ENCODE assay signal across 7 cellular contexts in the genomic region with DNA sequence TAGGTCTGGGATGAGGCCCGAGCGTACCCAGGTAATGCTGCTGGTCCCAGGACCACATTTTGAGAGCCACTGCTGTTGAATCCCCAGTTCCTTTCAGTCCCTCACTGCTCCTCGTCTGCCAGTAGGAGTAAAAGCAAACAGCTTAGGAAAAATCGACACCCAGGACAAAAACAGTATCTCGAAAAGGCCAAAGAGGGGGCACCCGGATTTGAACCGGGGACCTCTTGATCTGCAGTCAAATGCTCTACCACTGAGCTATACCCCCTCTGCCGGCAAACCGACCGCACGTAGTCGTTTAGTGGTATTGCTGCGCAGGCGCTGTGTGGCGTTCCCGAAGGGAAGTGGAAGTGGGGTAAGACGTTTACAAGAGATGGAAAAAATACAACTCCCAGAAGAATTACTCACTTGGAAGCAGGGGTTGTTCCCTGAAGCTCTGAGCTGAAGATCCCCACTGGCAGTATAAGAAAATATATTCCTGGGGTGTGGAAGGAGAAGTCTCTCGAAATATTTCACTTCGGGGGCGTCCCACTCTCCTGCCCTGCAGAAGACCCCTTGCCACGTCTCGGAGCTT. TPM values are rescaled to one million over a fixed set of nuclear protein-coding genes. Genes with fewer than 3 reads are reported as not detected.
DNase-seq lines count a peak whose midpoint lies in the region; ATAC-seq lines count a peak whose summit lies in the region.

No MANE protein-coding gene starts in this region.

- peaks cover 8% of the 10 kb centered on the region for H3K36me3 Mint-ChIP-seq in dendritic cell treated with granulocyte-macrophage colony-stimulating factor and Interleukin-4, amounts not matched to agents 40 ng/mL and 50 ng/mL, for 4 days (ENCODE audit: low read depth)

- H3K27ac Mint-ChIP-seq in dendritic cell treated with granulocyte-macrophage colony-stimulating factor and Interleukin-4, amounts not matched to agents 40 ng/mL and 50 ng/mL, for 4 days, result peak overlapping the region; percentile 86

- peak; percentile 83 for DNase-seq in NCI-H748 treated with DMSO at 0.1 percent for 48 hours (lab: John Stamatoyannopoulos, UW)
- peak; percentile 88 to 92 for DNase-seq in activated CD4-positive, alpha-beta T cell treated with anti-CD3 and anti-CD28 coated beads, Interleukin-2, amount 50 U/mL, for 4 hours
- peak; percentile 93 for DNase-seq in left lobe of liver (ENCODE audit: low spot score)
- DNase-seq in stimulated activated CD4-positive, alpha-beta T cell treated with anti-CD3 and anti-CD28 coated beads, Interleukin-1b, Interleukin-23, amount 100 ng/mL, for 4 hours (ENCODE audit: low read depth in 2 of 2), result peak; percentile 91 to 97

- peaks cover 37% of the 10 kb centered on the region for H3K27me3 Mint-ChIP-seq in dendritic cell treated with granulocyte-macrophage colony-stimulating factor and Interleukin-4, amounts not matched to agents 40 ng/mL and 50 ng/mL, for 4 days

- H3K4me3 Mint-ChIP-seq in dendritic cell treated with granulocyte-macrophage colony-stimulating factor and Interleukin-4, amounts not matched to agents 40 ng/mL and 50 ng/mL, for 4 days, result peak overlapping the region; percentile 99

- no peaks in the 10 kb centered on the region for H3K9me3 Mint-ChIP-seq in dendritic cell treated with granulocyte-macrophage colony-stimulating factor and Interleukin-4, amounts not matched to agents 40 ng/mL and 50 ng/mL, for 4 days

- ATAC-seq in GM18511 (IDR thresholded peaks at IDR 0.05; ENCODE audit: unreplicated experiment), result peak; percentile 62
- ATAC-seq in HG03442 (IDR thresholded peaks at IDR 0.05; ENCODE audit: unreplicated experiment), result peak; percentile 35
- peak; percentile 74 for ATAC-seq in left lobe of liver

- peaks cover 33% of the 10 kb centered on the region for H3K4me1 Mint-ChIP-seq in dendritic cell treated with granulocyte-macrophage colony-stimulating factor and Interleukin-4, amounts not matched to agents 40 ng/mL and 50 ng/mL, for 4 days (ENCODE audit: low read depth)

- intact Hi-C loops in dendritic cell treated with granulocyte-macrophage colony-stimulating factor and Interleukin-4, amounts not matched to agents 40 ng/mL and 50 ng/mL, for 4 days (cut with micrococcal nuclease), result loop anchor here (1.0 to 2.0 kb wide), 2 partner anchors 84 to 171 kb away; no protein-coding TSS in a partner anchor

RNA-seq across cellular contexts. Expression of gene PLXDC1, which starts 2.2 kb away (rescaled TPM):
- total RNA-seq in left lobe of liver, result 0.50 TPM

RNA-seq across cellular contexts. Expression of gene ARL5C, which starts 12.3 kb away (rescaled TPM):
- total RNA-seq in left lobe of liver, result not detected

RNA-seq across cellular contexts. Expression of gene CACNB1, which starts 43.8 kb away (rescaled TPM):
- total RNA-seq in left lobe of liver, result 0.40 TPM

RNA-seq across cellular contexts. Expression of gene RPL19, which starts 46.5 kb away (rescaled TPM):
- 484 TPM for total RNA-seq in left lobe of liver

Comparison
In these comparisons a context has a peak if more than half of its experiments do, and no peak if none do; other contexts are left out.
1. Peak in every context shown above with its lines: DNase-seq and ATAC-seq.